In genomic region chr17:78787444-78787843, GRCh38 we compare ENCODE assay signal across 14 cellular contexts. TPM values are rescaled to one million over a fixed set of nuclear protein-coding genes. Genes with fewer than 3 reads are reported as not detected.
DNase-seq lines count a peak whose midpoint lies in the region; ATAC-seq lines count a peak whose summit lies in the region.
"Had no signal": no experiment of that assay in that cellular context is flagged by ENCODE, and none has a peak within 500 bp of the region (broad histone marks: within the 10 kb centered on the region; RNA-seq: fewer than 3 reads in every experiment).

No MANE protein-coding gene starts in this region.

- H3K9ac ChIP-seq in HUES64 (ENCODE audit: low read depth, low read length), result no peak overlapping the region

- H3K27ac ChIP-seq in HUES64 (ENCODE audit: low read depth, low read length), result 0 out of 2 replicates have a peak overlapping the region, but pooled peaks have one; percentile 24
- H3K27ac ChIP-seq: upper lobe of left lung had no signal

- DNase-seq in activated CD4-positive, alpha-beta memory T cell treated with anti-CD3 and anti-CD28 coated beads, Interleukin-2, amount 10 ng/mL, durations not matched to agents 7 days and 5 days, result no peak
- no peak for DNase-seq in activated CD4-positive, alpha-beta memory T cell treated with anti-CD3 and anti-CD28 coated beads for 36 hours
- DNase-seq in activated naive CD8-positive, alpha-beta T cell treated with anti-CD3 and anti-CD28 coated beads, Interleukin-2, amount 50 U/mL, for 24 hours, result no peak
- no peak for DNase-seq in natural killer cell treated with Interleukin-12 subunit alpha and Interleukin-12 subunit beta and Interleukin-15 and Interleukin-18, amount 100 ng/mL, for 72 hours (ENCODE audit: low spot score)
- no peak for DNase-seq in NCI-H446 treated with DMSO at 0.1 percent for 48 hours (lab: John Stamatoyannopoulos, UW)
- DNase-seq: activated gamma-delta T cell treated with Interleukin-2 at 50 U/mL for 16 hours; NCI-H345; OCI-M1; stimulated activated naive CD4-positive, alpha-beta T cell; upper lobe of left lung had no signal

- CTCF ChIA-PET in activated CD4-positive, alpha-beta memory T cell treated with anti-CD3 and anti-CD28 coated beads, Interleukin-2, amount 10 ng/mL, durations not matched to agents 7 days and 5 days (lab: Charles Lee), result no interaction called here
- CTCF ChIA-PET in activated CD4-positive, alpha-beta memory T cell treated with anti-CD3 and anti-CD28 coated beads for 36 hours (lab: Charles Lee), result interaction anchor here (1.2 kb wide), 1 partner anchor 12 kb away, joined by 3 read pairs; no protein-coding TSS in a partner anchor

- peak overlapping the region; percentile 16 for H3K27ac Mint-ChIP-seq in activated CD4-positive, alpha-beta memory T cell treated with anti-CD3 and anti-CD28 coated beads, Interleukin-2, amount 10 ng/mL, durations not matched to agents 7 days and 5 days
- H3K27ac Mint-ChIP-seq in activated CD4-positive, alpha-beta memory T cell treated with anti-CD3 and anti-CD28 coated beads for 36 hours, result no peak overlapping the region
- peak overlapping the region; percentile 37 for H3K27ac Mint-ChIP-seq in activated naive CD8-positive, alpha-beta T cell treated with anti-CD3 and anti-CD28 coated beads, Interleukin-2, amount 50 U/mL, for 24 hours
- H3K27ac Mint-ChIP-seq in natural killer cell treated with Interleukin-12 subunit alpha and Interleukin-12 subunit beta and Interleukin-15 and Interleukin-18, amount 100 ng/mL, for 72 hours, result peak overlapping the region; percentile 33 to 40

- no peaks in the 10 kb centered on the region for H3K9me3 ChIP-seq in HUES64 (ENCODE audit: insufficient read depth, low read depth, low read length)
- H3K9me3 ChIP-seq: upper lobe of left lung had no signal

- no peaks in the 10 kb centered on the region for H3K27me3 Mint-ChIP-seq in activated CD4-positive, alpha-beta memory T cell treated with anti-CD3 and anti-CD28 coated beads, Interleukin-2, amount 10 ng/mL, durations not matched to agents 7 days and 5 days
- no peaks in the 10 kb centered on the region for H3K27me3 Mint-ChIP-seq in activated CD4-positive, alpha-beta memory T cell treated with anti-CD3 and anti-CD28 coated beads for 36 hours
- no peaks in the 10 kb centered on the region for H3K27me3 Mint-ChIP-seq in activated naive CD8-positive, alpha-beta T cell treated with anti-CD3 and anti-CD28 coated beads, Interleukin-2, amount 50 U/mL, for 24 hours
- H3K27me3 Mint-ChIP-seq in natural killer cell treated with Interleukin-12 subunit alpha and Interleukin-12 subunit beta and Interleukin-15 and Interleukin-18, amount 100 ng/mL, for 72 hours, result no peaks in the 10 kb centered on the region

- peaks cover 30% of the 10 kb centered on the region for H3K36me3 Mint-ChIP-seq in activated CD4-positive, alpha-beta memory T cell treated with anti-CD3 and anti-CD28 coated beads, Interleukin-2, amount 10 ng/mL, durations not matched to agents 7 days and 5 days (ENCODE audit: low read depth)
- peaks cover 14% of the 10 kb centered on the region for H3K36me3 Mint-ChIP-seq in activated CD4-positive, alpha-beta memory T cell treated with anti-CD3 and anti-CD28 coated beads for 36 hours
- peaks cover 20% of the 10 kb centered on the region for H3K36me3 Mint-ChIP-seq in activated naive CD8-positive, alpha-beta T cell treated with anti-CD3 and anti-CD28 coated beads, Interleukin-2, amount 50 U/mL, for 24 hours (ENCODE audit: low read depth)
- H3K36me3 Mint-ChIP-seq in natural killer cell treated with Interleukin-12 subunit alpha and Interleukin-12 subunit beta and Interleukin-15 and Interleukin-18, amount 100 ng/mL, for 72 hours, result peaks cover 6% of the 10 kb centered on the region

- WGBS in HUES64, result 90% methylated on average over 7 of the region's 7 CpGs

- H3K9me3 Mint-ChIP-seq in activated CD4-positive, alpha-beta memory T cell treated with anti-CD3 and anti-CD28 coated beads, Interleukin-2, amount 10 ng/mL, durations not matched to agents 7 days and 5 days, result no peaks in the 10 kb centered on the region
- H3K9me3 Mint-ChIP-seq in activated CD4-positive, alpha-beta memory T cell treated with anti-CD3 and anti-CD28 coated beads for 36 hours, result no peaks in the 10 kb centered on the region
- no peaks in the 10 kb centered on the region for H3K9me3 Mint-ChIP-seq in activated naive CD8-positive, alpha-beta T cell treated with anti-CD3 and anti-CD28 coated beads, Interleukin-2, amount 50 U/mL, for 24 hours
- no peaks in the 10 kb centered on the region for H3K9me3 Mint-ChIP-seq in natural killer cell treated with Interleukin-12 subunit alpha and Interleukin-12 subunit beta and Interleukin-15 and Interleukin-18, amount 100 ng/mL, for 72 hours

- no peaks in the 10 kb centered on the region for H3K27me3 ChIP-seq in HUES64 (ENCODE audit: insufficient read depth, low read length)
- H3K27me3 ChIP-seq: upper lobe of left lung had no signal

- peak; percentile 16 for ATAC-seq in activated naive CD8-positive, alpha-beta T cell treated with anti-CD3 and anti-CD28 coated beads, Interleukin-2, amount 50 U/mL, for 24 hours
- no peak for ATAC-seq in natural killer cell treated with Interleukin-12 subunit alpha and Interleukin-12 subunit beta and Interleukin-15 and Interleukin-18, amount 100 ng/mL, for 72 hours
- ATAC-seq in HG03571 (IDR thresholded peaks at IDR 0.05; ENCODE audit: unreplicated experiment) (no peak), HG02885 (IDR thresholded peaks at IDR 0.05; ENCODE audit: poor library complexity, unreplicated experiment) (no peak)
- ATAC-seq: left lobe of liver had no signal

- no peaks in the 10 kb centered on the region; the same call in 1 of the 2 replicates for H3K4me1 ChIP-seq in HUES64 (ENCODE audit: insufficient read depth, low read length)

- H3K4me3 Mint-ChIP-seq in activated CD4-positive, alpha-beta memory T cell treated with anti-CD3 and anti-CD28 coated beads, Interleukin-2, amount 10 ng/mL, durations not matched to agents 7 days and 5 days, result no peak overlapping the region
- H3K4me3 Mint-ChIP-seq in activated CD4-positive, alpha-beta memory T cell treated with anti-CD3 and anti-CD28 coated beads for 36 hours, result no peak overlapping the region
- no peak overlapping the region for H3K4me3 Mint-ChIP-seq in activated naive CD8-positive, alpha-beta T cell treated with anti-CD3 and anti-CD28 coated beads, Interleukin-2, amount 50 U/mL, for 24 hours
- H3K4me3 Mint-ChIP-seq in natural killer cell treated with Interleukin-12 subunit alpha and Interleukin-12 subunit beta and Interleukin-15 and Interleukin-18, amount 100 ng/mL, for 72 hours, result peak overlapping the region; percentile 15

- POLR2A ChIA-PET in activated CD4-positive, alpha-beta memory T cell treated with anti-CD3 and anti-CD28 coated beads, Interleukin-2, amount 10 ng/mL, durations not matched to agents 7 days and 5 days (lab: Charles Lee), result interaction anchor here (0.6 to 29.2 kb wide), 2 partner anchors 9 to 26 kb away, joined by 3 to 861 read pairs; no protein-coding TSS in a partner anchor
- POLR2A ChIA-PET in activated CD4-positive, alpha-beta memory T cell treated with anti-CD3 and anti-CD28 coated beads for 36 hours (lab: Charles Lee), result no interaction called here

- H3K36me3 ChIP-seq in HUES64 (ENCODE audit: insufficient read depth, low read length), result peaks cover 6% of the 10 kb centered on the region

- intact Hi-C loops in activated CD4-positive, alpha-beta memory T cell treated with anti-CD3 and anti-CD28 coated beads for 36 hours (cut with micrococcal nuclease), result no loop called here

- peaks cover 75% of the 10 kb centered on the region for H3K4me1 Mint-ChIP-seq in activated CD4-positive, alpha-beta memory T cell treated with anti-CD3 and anti-CD28 coated beads, Interleukin-2, amount 10 ng/mL, durations not matched to agents 7 days and 5 days
- peaks cover 66% of the 10 kb centered on the region for H3K4me1 Mint-ChIP-seq in activated CD4-positive, alpha-beta memory T cell treated with anti-CD3 and anti-CD28 coated beads for 36 hours (ENCODE audit: low read depth)
- H3K4me1 Mint-ChIP-seq in activated naive CD8-positive, alpha-beta T cell treated with anti-CD3 and anti-CD28 coated beads, Interleukin-2, amount 50 U/mL, for 24 hours, result peaks cover 57% of the 10 kb centered on the region
- peaks cover 47 to 54% of the 10 kb centered on the region in 2 donors for H3K4me1 Mint-ChIP-seq in natural killer cell treated with Interleukin-12 subunit alpha and Interleukin-12 subunit beta and Interleukin-15 and Interleukin-18, amount 100 ng/mL, for 72 hours (ENCODE audit: low read depth in 2 of 2)

- H3K4me3 ChIP-seq in HUES64 (ENCODE audit: low read length), result no peak overlapping the region
- H3K4me3 ChIP-seq: upper lobe of left lung had no signal

RNA-seq across cellular contexts. Expression of gene CYTH1, which starts 5.4 kb away (rescaled TPM):
- 100 to 1,000 TPM; 288 to 309 TPM for total RNA-seq in activated CD4-positive, alpha-beta memory T cell treated with anti-CD3 and anti-CD28 coated beads, Interleukin-2, amount 10 ng/mL, durations not matched to agents 7 days and 5 days
- 100 to 1,000 TPM; 184 to 204 TPM for total RNA-seq in activated CD4-positive, alpha-beta memory T cell treated with anti-CD3 and anti-CD28 coated beads for 36 hours
- polyA plus RNA-seq in HUES64 (2013, experiment 1 of 2), result 8.5 TPM
- 10.0 TPM for polyA plus RNA-seq in HUES64 (2013, experiment 2 of 2)
- 100 to 1,000 TPM; 111 to 149 TPM for total RNA-seq in natural killer cell treated with Interleukin-12 subunit alpha and Interleukin-12 subunit beta and Interleukin-15 and Interleukin-18, amount 100 ng/mL, for 72 hours

RNA-seq across cellular contexts. Expression of gene USP36, which starts 53.2 kb away (rescaled TPM):
- total RNA-seq in activated CD4-positive, alpha-beta memory T cell treated with anti-CD3 and anti-CD28 coated beads, Interleukin-2, amount 10 ng/mL, durations not matched to agents 7 days and 5 days, result 10 to 100 TPM; 95.4 to 96.8 TPM
- total RNA-seq in activated CD4-positive, alpha-beta memory T cell treated with anti-CD3 and anti-CD28 coated beads for 36 hours, result 10 to 100 TPM; 71.2 to 74.3 TPM
- polyA plus RNA-seq in HUES64 (2013, experiment 1 of 2), result 34.8 TPM
- 28.7 TPM for polyA plus RNA-seq in HUES64 (2013, experiment 2 of 2)
- 100 to 1,000 TPM in 1 of 2 donors, 10 to 100 TPM in 1; 75.2 to 154 TPM for total RNA-seq in natural killer cell treated with Interleukin-12 subunit alpha and Interleukin-12 subunit beta and Interleukin-15 and Interleukin-18, amount 100 ng/mL, for 72 hours
